In the genomic region with DNA sequence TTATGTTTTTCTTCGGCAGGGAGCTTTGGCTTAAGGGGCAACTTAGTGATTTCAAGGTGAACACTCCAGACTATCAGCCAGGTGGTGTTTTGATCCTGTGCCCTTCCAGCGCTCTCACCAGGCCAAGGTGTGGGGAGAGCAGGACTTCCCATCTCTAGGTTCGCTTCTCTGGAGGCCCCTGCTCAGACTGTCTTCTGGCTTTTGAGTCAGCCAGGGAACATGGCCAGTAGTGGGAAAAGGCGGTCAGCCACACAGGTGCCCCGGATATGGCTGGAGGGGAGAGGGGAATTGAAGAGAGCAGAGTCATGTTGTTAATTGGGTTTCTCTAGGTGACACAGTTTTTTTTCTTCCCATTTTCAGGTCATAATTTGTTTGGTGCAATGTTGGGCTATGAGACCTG, we compare ENCODE assay signal across 8 cellular contexts. TPM values are rescaled to one million over a fixed set of nuclear protein-coding genes. Genes with fewer than 3 reads are reported as not detected.
DNase-seq lines count a peak whose midpoint lies in the region; ATAC-seq and TF ChIP-seq lines count a peak whose summit lies in the region.

No MANE protein-coding gene starts in this region.

- intact Hi-C loops in ascending aorta (cut with DNase I) (loop anchor here (5.0 kb wide), 1 partner anchor 48 kb away; no protein-coding TSS in a partner anchor), left lung (cut with DNase I) (no loop called here)

- peak overlapping the region; percentile 75 to 82 for H3K4me3 ChIP-seq in ascending aorta
- peak overlapping the region in 1 of 2 donors; percentile 68 for H3K4me3 ChIP-seq in left lung
- peak overlapping the region; percentile 90 for H3K4me3 ChIP-seq in thoracic aorta

- no peaks in the 10 kb centered on the region for H3K27me3 Mint-ChIP-seq in activated T-cell treated with anti-CD3 and anti-CD28 coated beads, Interleukin-2, amount 50 U/mL, for 4 hours (ENCODE audit: low read depth)

- no peak for TF ChIP-seq CTCF in ascending aorta (IDR thresholded peaks at IDR 0.05)
- TF ChIP-seq CTCF in left lung (IDR thresholded peaks at IDR 0.05): no peak
- no peak for TF ChIP-seq CTCF in thoracic aorta (IDR thresholded peaks at IDR 0.05)

- no peak for ATAC-seq in activated T-cell treated with anti-CD3 and anti-CD28 coated beads, Interleukin-2, amount 50 U/mL, for 4 hours
- ATAC-seq in left lung (no peak), thoracic aorta (ENCODE audit: insufficient number of reproducible peaks, low FRiP score, low read depth) (no peak)

- peaks cover 40% of the 10 kb centered on the region for H3K4me1 Mint-ChIP-seq in activated T-cell treated with anti-CD3 and anti-CD28 coated beads, Interleukin-2, amount 50 U/mL, for 4 hours (ENCODE audit: low read depth)

- H3K27ac ChIP-seq in ascending aorta (peak overlapping the region; percentile 84 to 87), left lung (peak overlapping the region; percentile 82 to 85), thoracic aorta (peak overlapping the region; percentile 71 to 77)

- H3K36me3 ChIP-seq in ascending aorta (no peaks in the 10 kb centered on the region), left lung (peaks cover 0 to 11% of the 10 kb centered on the region in 2 donors), thoracic aorta (no peaks in the 10 kb centered on the region)

- H3K27me3 ChIP-seq in ascending aorta: no peaks in the 10 kb centered on the region
- no peaks in the 10 kb centered on the region for H3K27me3 ChIP-seq in left lung
- no peaks in the 10 kb centered on the region for H3K27me3 ChIP-seq in thoracic aorta (replicated peaks; ENCODE audit: insufficient read depth)

- no peak for DNase-seq in activated T-cell treated with anti-CD3 and anti-CD28 coated beads, Interleukin-2, amount 50 U/mL, for 4 hours
- no peak for DNase-seq in activated T-cell treated with anti-CD3 and anti-CD28 coated beads, Interleukin-2, amount 50 U/mL, for 1 hour
- DNase-seq in ascending aorta (ENCODE audit: low spot score in 2 of 2) (no peak), left lung (no peak), thoracic aorta (ENCODE audit: low spot score) (no peak), hepatic stellate cell (ENCODE audit: low spot score) (no peak), NCI-H1694 (lab: John Stamatoyannopoulos, UW) (no peak)
- DNase-seq in NK-92 treated with Interleukin-12 subunit alpha and Interleukin-12 subunit beta, amount 100 ng/mL, for 24 hours (lab: John Stamatoyannopoulos, UW): no peak

- H3K36me3 Mint-ChIP-seq in activated T-cell treated with anti-CD3 and anti-CD28 coated beads, Interleukin-2, amount 50 U/mL, for 4 hours (ENCODE audit: insufficient read depth): peaks cover 7% of the 10 kb centered on the region

- H3K9me3 ChIP-seq in ascending aorta (no peaks in the 10 kb centered on the region), left lung (no peaks in the 10 kb centered on the region), thoracic aorta (no peaks in the 10 kb centered on the region)

- H3K4me1 ChIP-seq in ascending aorta: peaks cover 0 to 9% of the 10 kb centered on the region in 2 donors
- H3K4me1 ChIP-seq in left lung: peaks cover 17 to 50% of the 10 kb centered on the region in 2 donors
- H3K4me1 ChIP-seq in thoracic aorta (ENCODE audit: control insufficient read depth in 1 of 2, low read depth in 2 of 2): peaks cover 9 to 17% of the 10 kb centered on the region in 2 donors

- no peaks in the 10 kb centered on the region for H3K9me3 Mint-ChIP-seq in activated T-cell treated with anti-CD3 and anti-CD28 coated beads, Interleukin-2, amount 50 U/mL, for 4 hours

- H3K4me3 Mint-ChIP-seq in activated T-cell treated with anti-CD3 and anti-CD28 coated beads, Interleukin-2, amount 50 U/mL, for 4 hours: peak overlapping the region; percentile 94

RNA-seq across cellular contexts. Expression of a gene that starts 1.5 kb away (rescaled TPM):
- total RNA-seq in activated T-cell treated with anti-CD3 and anti-CD28 coated beads, Interleukin-2, amount 50 U/mL, for 4 hours: 10 to 100 TPM; 43.3 to 51.5 (median 45.1) TPM
- total RNA-seq in ascending aorta: 45.6 TPM
- 10 to 100 TPM; 84.1 to 85.4 TPM for total RNA-seq in left lung
- total RNA-seq in thoracic aorta: 10 to 100 TPM; 44.0 to 45.0 TPM

RNA-seq across cellular contexts. Expression of a gene that starts 27.7 kb away (rescaled TPM):
- 10 to 100 TPM in 1 of 3 donors, 1 to 10 TPM in 2; 6.5 to 12.6 (median 8.9) TPM for total RNA-seq in activated T-cell treated with anti-CD3 and anti-CD28 coated beads, Interleukin-2, amount 50 U/mL, for 4 hours
- total RNA-seq in ascending aorta: 64.5 TPM
- 10 to 100 TPM; 30.0 to 34.7 TPM for total RNA-seq in left lung
- total RNA-seq in thoracic aorta: 10 to 100 TPM; 38.3 to 75.3 TPM

RNA-seq across cellular contexts. Expression of a gene that starts 38.7 kb away (rescaled TPM):
- 100 to 1,000 TPM; 283 to 292 (median 291) TPM for total RNA-seq in activated T-cell treated with anti-CD3 and anti-CD28 coated beads, Interleukin-2, amount 50 U/mL, for 4 hours
- total RNA-seq in ascending aorta (160 TPM), left lung (100 to 1,000 TPM; 102 to 129 TPM), thoracic aorta (100 to 1,000 TPM in 1 of 2 donors, 10 to 100 TPM in 1; 70.0 to 160 TPM)

RNA-seq across cellular contexts. Expression of a gene that starts 45.9 kb away (rescaled TPM):
- not detected for total RNA-seq in activated T-cell treated with anti-CD3 and anti-CD28 coated beads, Interleukin-2, amount 50 U/mL, for 4 hours
- total RNA-seq in ascending aorta: not detected
- total RNA-seq in left lung: not detected
- total RNA-seq in thoracic aorta: not detected
